Comparison of ENCODE assay signal across 23 cellular contexts in the genomic region with DNA sequence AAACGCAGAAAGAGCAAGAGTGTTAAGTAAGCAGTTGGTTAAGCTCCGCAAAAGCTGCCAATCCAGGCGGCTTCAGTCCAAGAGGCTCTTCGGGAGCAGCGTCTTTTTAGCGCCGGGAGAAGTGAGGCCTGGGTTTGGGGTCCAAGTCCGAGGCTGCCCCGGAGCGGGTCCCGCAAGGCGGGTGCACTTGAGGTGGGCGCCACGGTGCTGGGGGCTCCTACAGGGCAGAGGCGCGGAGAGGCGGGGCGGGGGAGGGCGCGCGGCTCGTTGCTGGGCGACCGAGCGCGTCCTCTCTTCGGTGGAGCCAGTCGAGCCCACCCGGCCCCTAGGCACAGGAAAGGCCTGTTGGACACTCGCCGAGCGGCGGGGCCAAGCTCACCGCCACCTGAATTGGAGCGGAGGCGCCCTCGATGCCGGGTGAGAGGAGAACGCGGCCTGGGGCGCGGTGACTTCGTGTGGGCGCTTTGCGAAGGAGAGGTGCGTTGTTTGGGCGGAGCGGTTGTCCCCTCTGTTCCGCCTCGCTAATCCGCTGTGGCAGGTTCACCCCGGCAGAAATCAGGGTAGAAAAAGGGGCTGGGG. TPM values are rescaled to one million over a fixed set of nuclear protein-coding genes. Genes with fewer than 3 reads are reported as not detected.
DNase-seq lines count a peak whose midpoint lies in the region; ATAC-seq and TF ChIP-seq lines count a peak whose summit lies in the region.
"Had no signal": no experiment of that assay in that cellular context is flagged by ENCODE, and none has a peak within 500 bp of the region (broad histone marks: within the 10 kb centered on the region; RNA-seq: fewer than 3 reads in every experiment).

No MANE protein-coding gene starts in this region.

- in situ Hi-C loops in IMR-90 (cut with MboI; ENCODE audit: low sequenced_read_pairs), result no loop called here

- no peak overlapping the region for H2BK20ac ChIP-seq in IMR-90 (ENCODE audit: low read depth, low read length)

- TF ChIP-seq CTCF in IMR-90 (conservative IDR thresholded peaks at IDR 0.05; ENCODE audit: low read depth, low read length), result no peak

- H2BK5ac ChIP-seq in IMR-90 (ENCODE audit: low read depth, low read length, poor library complexity, severe bottlenecking), result no peak overlapping the region

- H3K36me3 ChIP-seq in IMR-90 (ENCODE audit: control insufficient read depth, insufficient read depth, low read length), result no peaks in the 10 kb centered on the region
- H3K36me3 ChIP-seq in ectodermal cell (ENCODE audit: control insufficient read depth, insufficient read depth, low read length), result no peaks in the 10 kb centered on the region
- H3K36me3 ChIP-seq in skeletal muscle satellite cell (ENCODE audit: insufficient read depth, low read length), result no peaks in the 10 kb centered on the region
- H3K36me3 ChIP-seq: ascending aorta, spleen had no signal

- no peaks in the 10 kb centered on the region for H3K79me1 ChIP-seq in IMR-90 (ENCODE audit: low read depth in 1 of 2, low read length in 2 of 2)

- H3K4me1 ChIP-seq in IMR-90 (ENCODE audit: control insufficient read depth, insufficient read depth, low read length), result no peaks in the 10 kb centered on the region
- H3K4me1 ChIP-seq in ectodermal cell (ENCODE audit: control insufficient read depth, insufficient read depth, low read length), result no peaks in the 10 kb centered on the region
- H3K4me1 ChIP-seq in skeletal muscle satellite cell (ENCODE audit: control insufficient read depth, insufficient read depth, low read length), result no peaks in the 10 kb centered on the region
- H3K4me1 ChIP-seq: ascending aorta, spleen had no signal

- H4K20me1 ChIP-seq in IMR-90 (ENCODE audit: insufficient read depth, low read length), result no peaks in the 10 kb centered on the region

- DNase-seq in IMR-90 (no peak), left kidney (ENCODE audit: low read depth, low spot score) (peak; percentile 59)
- DNase-seq in stimulated activated CD4-positive, alpha-beta T cell treated with anti-CD3 and anti-CD28 coated beads, Interleukin-2, amount 100 ng/mL, for 48 hours, result no peak
- DNase-seq: activated CD4-positive, alpha-beta memory T cell treated with anti-CD3 and anti-CD28 coated beads, Interleukin-2, amount 10 ng/mL, durations not matched to agents 7 days and 5 days; effector CD4-positive, alpha-beta T cell; foreskin fibroblast; left ventricle myocardium superior; midbrain; naive thymus-derived CD8-positive, alpha-beta T cell; NCI-H446; NCI-H82; occipital lobe; spleen; substantia nigra; T-helper 1 cell had no signal

- no peaks in the 10 kb centered on the region for H3K9me1 ChIP-seq in IMR-90 (ENCODE audit: insufficient read depth, low read length)

- H2AK9ac ChIP-seq in IMR-90 (replicated peaks; ENCODE audit: low read depth, low read length, poor library complexity), result no peak overlapping the region

- POLR2A ChIA-PET in IMR-90 (lab: Charles Lee; ENCODE audit: unreplicated experiment), result no interaction called here

- H3K23ac ChIP-seq in IMR-90 (ENCODE audit: low read depth, low read length), result no peak overlapping the region

- no peak overlapping the region for H3K27ac ChIP-seq in IMR-90 (ENCODE audit: insufficient read depth, low read length)
- H3K27ac ChIP-seq in ectodermal cell (ENCODE audit: insufficient read depth, low read depth, low read length, poor library complexity, severe bottlenecking), result no peak overlapping the region
- H3K27ac ChIP-seq: ascending aorta, spleen had no signal

- H3K4me3 ChIP-seq in IMR-90 (ENCODE audit: insufficient read depth, low read depth, low read length) (no peak overlapping the region; the same call in 1 of the 2 replicates), ectodermal cell (ENCODE audit: insufficient read depth, low read depth, low read length) (peak overlapping the region; percentile 17), skeletal muscle satellite cell (ENCODE audit: low read length) (no peak overlapping the region)
- H3K4me3 ChIP-seq: ascending aorta, GM12878, spleen had no signal

- TF ChIP-seq RAD21 in IMR-90 (IDR thresholded peaks at IDR 0.05; ENCODE audit: low read length), result no peak

- no peak; the same call in 1 of the 2 replicates for ATAC-seq in IMR-90 (ENCODE audit: low read depth)
- no peak for ATAC-seq in HG03135 (IDR thresholded peaks at IDR 0.05; ENCODE audit: unreplicated experiment)
- ATAC-seq in GM18502 (IDR thresholded peaks at IDR 0.05; ENCODE audit: poor library complexity, unreplicated experiment), result no peak
- ATAC-seq: GM12878; left ventricle myocardium superior; naive thymus-derived CD8-positive, alpha-beta T cell had no signal

- no TSS peak for BruUV-seq in IMR-90 (replicated peaks; lab: Mats Ljungman, UMichigan)

- no peak overlapping the region for H3K4me2 ChIP-seq in IMR-90 (ENCODE audit: low read depth, low read length)
- H3K4me2 ChIP-seq in skeletal muscle satellite cell (ENCODE audit: low read length), result peak overlapping the region; percentile 37

- no peak for TF ChIP-seq POLR2A in IMR-90 (IDR thresholded peaks at IDR 0.05; ENCODE audit: low read depth, low read length)

- H3K14ac ChIP-seq in IMR-90 (replicated peaks; ENCODE audit: low read depth, low read length), result no peak overlapping the region

- intact Hi-C loops in IMR-90 (cut with micrococcal nuclease), result no loop called here

- no peak overlapping the region for H2AK5ac ChIP-seq in IMR-90 (ENCODE audit: low read depth, low read length)

- CTCF ChIA-PET in IMR-90 (lab: Yijun Ruan, JAX), result no interaction called here

- H3K4ac ChIP-seq in IMR-90 (ENCODE audit: low read depth, low read length), result no peak overlapping the region

- H3K9me3 ChIP-seq in IMR-90 (ENCODE audit: control insufficient read depth, insufficient read depth, low read length) (peaks cover 18% of the 10 kb centered on the region), ectodermal cell (ENCODE audit: control insufficient read depth, low read length) (no peaks in the 10 kb centered on the region), skeletal muscle satellite cell (replicated peaks; ENCODE audit: low read length) (peaks cover 12% of the 10 kb centered on the region)

- no peak overlapping the region for H4K8ac ChIP-seq in IMR-90 (ENCODE audit: low read depth in 2 of 2, low read length in 2 of 2)

- H2BK120ac ChIP-seq in IMR-90 (ENCODE audit: low read depth, low read length), result no peak overlapping the region

- H4K5ac ChIP-seq in IMR-90 (ENCODE audit: low read depth, low read length), result no peak overlapping the region

- H3K9ac ChIP-seq in IMR-90 (ENCODE audit: low read depth, low read length) (no peak overlapping the region), skeletal muscle satellite cell (ENCODE audit: low read depth, low read length) (no peak overlapping the region)

- no peak overlapping the region for H2BK15ac ChIP-seq in IMR-90 (ENCODE audit: low read depth, low read length)

- peak overlapping the region; percentile 72 for H2AFZ ChIP-seq in IMR-90 (replicated peaks; ENCODE audit: low read length, poor library complexity)

- no peak overlapping the region for H3K18ac ChIP-seq in IMR-90 (ENCODE audit: low read depth, low read length)

- no peak overlapping the region for H3K56ac ChIP-seq in IMR-90 (ENCODE audit: extremely low read depth, insufficient read depth, low read length)

- H4K91ac ChIP-seq in IMR-90 (ENCODE audit: insufficient read depth, low read depth, low read length), result no peak overlapping the region

- 12% methylated on average over 22 of the region's 52 CpGs; no CpG with 5 or more reads in 1 of the 2 experiments for WGBS in IMR-90 (ENCODE audit: extremely low coverage in 2 of 2, insufficient read length in 1 of 2), 2 experiments
- 36 to 41% methylated on average over 52 of the region's 52 CpGs for WGBS in ectodermal cell, 2 experiments

- dilution Hi-C loops in IMR-90 (cut with HindIII; ENCODE audit: low sequenced_read_pairs, unreplicated experiment), result no loop called here

- peaks cover 39% of the 10 kb centered on the region for H3K27me3 ChIP-seq in IMR-90 (ENCODE audit: control insufficient read depth, insufficient read depth, low read length)
- peaks cover 60% of the 10 kb centered on the region for H3K27me3 ChIP-seq in ectodermal cell (ENCODE audit: control insufficient read depth, insufficient read depth, low read length, poor library complexity, severe bottlenecking)
- peaks cover 69% of the 10 kb centered on the region for H3K27me3 ChIP-seq in skeletal muscle satellite cell (ENCODE audit: control insufficient read depth, insufficient read depth, low read length)
- H3K27me3 ChIP-seq: ascending aorta had no signal

TF ChIP-seq in IMR-90, 13 proteins besides CTCF, POLR2A, EP300 and RAD21 (continues in another document):
- TF ChIP-seq MAZ (IDR thresholded peaks at IDR 0.05; ENCODE audit: borderline replicate concordance, low read depth, low read length) (no peak), RFX5 (IDR thresholded peaks at IDR 0.05; ENCODE audit: low read depth, low read length) (no peak), FOS (IDR thresholded peaks at IDR 0.05; ENCODE audit: low read depth, low read length) (no peak), BHLHE40 (IDR thresholded peaks at IDR 0.05; ENCODE audit: low read depth, low read length) (no peak), CHD1 (IDR thresholded peaks at IDR 0.05; ENCODE audit: low read depth, low read length) (no peak)
- TF ChIP-seq, protein P1, sequence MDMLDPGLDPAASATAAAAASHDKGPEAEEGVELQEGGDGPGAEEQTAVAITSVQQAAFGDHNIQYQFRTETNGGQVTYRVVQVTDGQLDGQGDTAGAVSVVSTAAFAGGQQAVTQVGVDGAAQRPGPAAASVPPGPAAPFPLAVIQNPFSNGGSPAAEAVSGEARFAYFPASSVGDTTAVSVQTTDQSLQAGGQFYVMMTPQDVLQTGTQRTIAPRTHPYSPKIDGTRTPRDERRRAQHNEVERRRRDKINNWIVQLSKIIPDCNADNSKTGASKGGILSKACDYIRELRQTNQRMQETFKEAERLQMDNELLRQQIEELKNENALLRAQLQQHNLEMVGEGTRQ (IDR thresholded peaks at IDR 0.05; ENCODE audit: low read depth, low read length), result no peak

RNA-seq across cellular contexts. Expression of a gene that starts 15.6 kb away (rescaled TPM):
- under 0.01 TPM in 2 replicates for total RNA-seq in IMR-90 (2012; rRNA removed)
- polyA plus RNA-seq in IMR-90 (2012; rRNA removed), result 0.12 TPM in 1 of 2 replicates, not detected in the other
- not detected in 2 replicates for polyA plus RNA-seq in IMR-90 (2012; cell fraction: cytosol; rRNA removed)
- polyA plus RNA-seq in IMR-90 (2012; cell fraction: nucleus; rRNA removed; ENCODE audit: low replicate concordance), result 0.04 and 0.07 TPM in 2 replicates
- not detected for polyA plus RNA-seq in ectodermal cell (2013, experiment 1 of 4)
- polyA plus RNA-seq in ectodermal cell (2013, experiment 2 of 4), result 0.34 TPM
- polyA plus RNA-seq in ectodermal cell (2013, experiment 3 of 4), result 0.43 TPM
- polyA plus RNA-seq in ectodermal cell (2013, experiment 4 of 4), result 0.08 TPM
- under 0.01 TPM in 2 replicates for total RNA-seq in skeletal muscle satellite cell (2012; rRNA removed)
- total RNA-seq: activated CD4-positive, alpha-beta memory T cell treated with anti-CD3 and anti-CD28 coated beads, Interleukin-2, amount 10 ng/mL, durations not matched to agents 7 days and 5 days; ascending aorta; GM12878; left ventricle myocardium superior; LHCN-M2; naive thymus-derived CD8-positive, alpha-beta T cell; spleen had no signal
- polyA plus RNA-seq: CD14-positive monocyte; GM12878; naive thymus-derived CD8-positive, alpha-beta T cell; spleen had no signal

RNA-seq across cellular contexts. Expression of a gene that starts 16.0 kb away (rescaled TPM):
- total RNA-seq in IMR-90 (2012; rRNA removed), result under 0.01 and 0.18 TPM in 2 replicates
- 0.09 and 0.31 TPM in 2 replicates for polyA plus RNA-seq in IMR-90 (2012; rRNA removed)
- polyA plus RNA-seq in IMR-90 (2012; cell fraction: cytosol; rRNA removed), result 0.04 and 0.36 TPM in 2 replicates
- polyA plus RNA-seq in IMR-90 (2012; cell fraction: nucleus; rRNA removed; ENCODE audit: low replicate concordance), result 0.30 and 0.38 TPM in 2 replicates
- 0.76 TPM for polyA plus RNA-seq in ectodermal cell (2013, experiment 1 of 4)
- 1.1 TPM for polyA plus RNA-seq in ectodermal cell (2013, experiment 2 of 4)
- polyA plus RNA-seq in ectodermal cell (2013, experiment 3 of 4), result 1.2 TPM
- polyA plus RNA-seq in ectodermal cell (2013, experiment 4 of 4), result 1.4 TPM
- 0.44 TPM in 1 of 2 replicates, not detected in the other for total RNA-seq in skeletal muscle satellite cell (2012; rRNA removed)
- total RNA-seq: activated CD4-positive, alpha-beta memory T cell treated with anti-CD3 and anti-CD28 coated beads, Interleukin-2, amount 10 ng/mL, durations not matched to agents 7 days and 5 days; ascending aorta; left ventricle myocardium superior; LHCN-M2; naive thymus-derived CD8-positive, alpha-beta T cell; occipital lobe; spleen had no signal
- polyA plus RNA-seq: CD14-positive monocyte; naive thymus-derived CD8-positive, alpha-beta T cell; spleen had no signal
